ENCODE assay signal across 6 cellular contexts in genomic region chr13:109732470-109733170, GRCh38. TPM values are rescaled to one million over a fixed set of nuclear protein-coding genes. Genes with fewer than 3 reads are reported as not detected.
DNase-seq lines count a peak whose midpoint lies in the region; ATAC-seq and TF ChIP-seq lines count a peak whose summit lies in the region.
"Not testable (repeated sequence)": the region's sequence is repeated elsewhere in the genome, so short reads cannot be mapped to it uniquely, and the experiment has no call there.

No MANE protein-coding gene starts in this region.

- peaks cover 15% of the 10 kb centered on the region for H3K36me3 ChIP-seq in DND-41 (ENCODE audit: insufficient read depth, low read length)
- not testable (repeated sequence) for H3K36me3 ChIP-seq in testis (ENCODE audit: low read depth, missing control alignments)

- H2AFZ ChIP-seq in DND-41 (ENCODE audit: low read depth, low read length), result not testable (repeated sequence)

- peaks cover 13% of the 10 kb centered on the region for H3K4me1 Mint-ChIP-seq in activated T-helper 17 cell treated with anti-CD3 and anti-CD28 coated beads, Interleukin-2, amount 50 U/mL, for 72 hours
- H3K4me1 Mint-ChIP-seq in central memory CD8-positive, alpha-beta T cell, result not testable (repeated sequence)
- H3K4me1 Mint-ChIP-seq in immature natural killer cell (peaks cover 11 to 22% of the 10 kb centered on the region in 2 donors), natural killer cell (peaks cover 17 to 26% of the 10 kb centered on the region in 2 donors)

- peaks cover 20% of the 10 kb centered on the region for H3K27me3 Mint-ChIP-seq in activated T-helper 17 cell treated with anti-CD3 and anti-CD28 coated beads, Interleukin-2, amount 50 U/mL, for 72 hours
- H3K27me3 Mint-ChIP-seq in central memory CD8-positive, alpha-beta T cell, result not testable (repeated sequence)
- H3K27me3 Mint-ChIP-seq in immature natural killer cell (ENCODE audit: low read depth in 3 of 3) (peaks cover 7 to 11% (median 11%) of the 10 kb centered on the region in 3 donors), natural killer cell (ENCODE audit: low read depth in 2 of 2) (peaks cover 37 to 54% of the 10 kb centered on the region in 2 donors)

- intact Hi-C loops in natural killer cell (cut with micrococcal nuclease); testis (cut with DNase I; ENCODE audit: low total_unique reads): not testable (repeated sequence)

- H3K4me3 ChIP-seq in DND-41 (ENCODE audit: low read depth in 1 of 2, low read length in 2 of 2), result 0 out of 4 replicates have a peak overlapping the region, but pooled peaks of 1 of the 2 experiments have one; percentile 21
- H3K4me3 ChIP-seq in testis, result peak overlapping the region in 1 of 2 donors; percentile 48

- peak overlapping the region; percentile 64 for H3K4me3 Mint-ChIP-seq in activated T-helper 17 cell treated with anti-CD3 and anti-CD28 coated beads, Interleukin-2, amount 50 U/mL, for 72 hours
- H3K4me3 Mint-ChIP-seq in central memory CD8-positive, alpha-beta T cell, result peak overlapping the region; percentile 33
- peak overlapping the region in 4 of 5 donors; percentile 69 to 85 (median 78) for H3K4me3 Mint-ChIP-seq in immature natural killer cell
- peak overlapping the region; percentile 71 for H3K4me3 Mint-ChIP-seq in natural killer cell

- not testable (repeated sequence) for H3K4me2 ChIP-seq in DND-41 (ENCODE audit: insufficient read depth, low read length)

- H3K36me3 Mint-ChIP-seq in activated T-helper 17 cell treated with anti-CD3 and anti-CD28 coated beads, Interleukin-2, amount 50 U/mL, for 72 hours (ENCODE audit: low read depth); central memory CD8-positive, alpha-beta T cell (ENCODE audit: insufficient read depth); immature natural killer cell; natural killer cell: not testable (repeated sequence)

- peaks cover 42% of the 10 kb centered on the region for H3K79me2 ChIP-seq in DND-41 (ENCODE audit: insufficient read depth, low read length)

- H3K27ac ChIP-seq in DND-41 (ENCODE audit: low read length), result peak overlapping the region; percentile 74
- H3K27ac ChIP-seq in testis, result not testable (repeated sequence)

- H4K20me1 ChIP-seq in DND-41 (ENCODE audit: insufficient read depth, low read length), result not testable (repeated sequence)

- not testable (repeated sequence) for H3K27me3 ChIP-seq in DND-41 (ENCODE audit: insufficient read depth, low read length, poor library complexity); testis

- H3K9me3 Mint-ChIP-seq in activated T-helper 17 cell treated with anti-CD3 and anti-CD28 coated beads, Interleukin-2, amount 50 U/mL, for 72 hours; central memory CD8-positive, alpha-beta T cell; immature natural killer cell; natural killer cell: not testable (repeated sequence)

- TF ChIP-seq CTCF in DND-41 (IDR thresholded peaks at IDR 0.05; ENCODE audit: borderline replicate concordance, extremely low read depth, low read length, poor library complexity, severe bottlenecking), result peak; percentile 12
- not testable (repeated sequence) for TF ChIP-seq CTCF in natural killer cell (IDR thresholded peaks at IDR 0.05); testis (IDR thresholded peaks at IDR 0.05)

- H3K4me1 ChIP-seq in DND-41 (ENCODE audit: insufficient read depth, low read length) (peaks cover 68% of the 10 kb centered on the region), testis (peaks cover 11% of the 10 kb centered on the region)

- H3K27ac Mint-ChIP-seq in activated T-helper 17 cell treated with anti-CD3 and anti-CD28 coated beads, Interleukin-2, amount 50 U/mL, for 72 hours; central memory CD8-positive, alpha-beta T cell (ENCODE audit: low read depth); immature natural killer cell; natural killer cell: not testable (repeated sequence)

- DNase-seq in DND-41; central memory CD8-positive, alpha-beta T cell (ENCODE audit: low spot score in 2 of 2); immature natural killer cell; natural killer cell: not testable (repeated sequence)
- DNase-seq in testis, result peak; percentile 61

- not testable (repeated sequence) for H3K9me3 ChIP-seq in DND-41 (ENCODE audit: insufficient read depth, low read length, severe bottlenecking); testis

- not testable (repeated sequence) for TF ChIP-seq POLR2A in testis (IDR thresholded peaks at IDR 0.05)

- WGBS in testis, 2 donors, result 74 to 100% methylated on average over 12 to 48 of the region's 50 CpGs

- H3K9ac ChIP-seq in DND-41 (ENCODE audit: low read depth, low read length), result not testable (repeated sequence)

- ATAC-seq in DND-41 (ENCODE audit: insufficient read depth, low read depth); activated T-helper 17 cell treated with anti-CD3 and anti-CD28 coated beads, Interleukin-2, amount 50 U/mL, for 72 hours (replicated peaks); central memory CD8-positive, alpha-beta T cell (replicated peaks; ENCODE audit: extremely low read depth, poor library complexity, severe bottlenecking); natural killer cell: not testable (repeated sequence)

RNA-seq across cellular contexts. Expression of gene IRS2, which starts 53.8 kb away (rescaled TPM):
- total RNA-seq in activated T-helper 17 cell treated with anti-CD3 and anti-CD28 coated beads, Interleukin-2, amount 50 U/mL, for 72 hours, result 1 to 10 TPM; 2.3 to 2.7 TPM
- polyA plus RNA-seq in immature natural killer cell (1 to 10 TPM in 2 of 3 donors, under 1 TPM in 1; 0.57 to 2.6 (median 2.5) TPM), testis (ENCODE audit: insufficient read depth, low read depth, low replicate concordance) (6.9 TPM)
- total RNA-seq in natural killer cell (10 to 100 TPM; 39.8 to 79.1 (median 60.9) TPM), testis (10 to 100 TPM; 23.9 to 33.4 TPM)

Comparison
In these comparisons a context has a peak if more than half of its experiments do, and no peak if none do; other contexts are left out.
1. RNA of gene IRS2, which starts 53.8 kb away (total RNA-seq): 39.8 to 79.1 TPM in natural killer cell and 23.9 to 33.4 TPM in testis; 2.3 to 2.7 TPM in activated T-helper 17 cell treated with anti-CD3 and anti-CD28 coated beads, Interleukin-2, amount 50 U/mL, for 72 hours; every median in the first group is over 4 times any median in the second.
2. Peak in every context shown above with its lines, with median percentiles within 50 percentile points of each other: H3K4me3 Mint-ChIP-seq.